In the genomic region with DNA sequence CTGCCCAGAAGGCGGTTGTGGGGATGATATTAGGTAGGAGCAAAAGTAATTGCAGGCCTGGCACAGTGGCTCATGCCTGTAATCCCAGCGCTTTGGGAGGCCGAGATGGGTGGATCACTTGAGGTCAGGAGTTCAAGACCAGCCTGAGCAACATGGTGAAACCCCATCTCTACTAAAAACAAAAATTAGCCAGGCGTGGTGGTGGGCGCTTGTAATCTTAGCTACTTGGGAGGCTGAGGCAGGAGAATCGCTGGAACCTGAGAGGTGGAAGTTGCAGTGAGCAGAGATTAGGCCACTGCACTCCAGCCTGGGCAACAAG, we compare ENCODE assay signal across 11 cellular contexts. TPM values are rescaled to one million over a fixed set of nuclear protein-coding genes. Genes with fewer than 3 reads are reported as not detected.
DNase-seq lines count a peak whose midpoint lies in the region; ATAC-seq and TF ChIP-seq lines count a peak whose summit lies in the region.
"Not testable (repeated sequence)": the region's sequence is repeated elsewhere in the genome, so short reads cannot be mapped to it uniquely, and the experiment has no call there.
"Had no signal": no experiment of that assay in that cellular context is flagged by ENCODE, and none has a peak within 500 bp of the region (broad histone marks: within the 10 kb centered on the region; RNA-seq: fewer than 3 reads in every experiment).

No MANE protein-coding gene starts in this region.

- not testable (repeated sequence) for TF ChIP-seq CTCF in activated B cell treated with CpG ODN at 0.5 μM for 24 hours (IDR thresholded peaks at IDR 0.05); right lobe of liver (IDR thresholded peaks at IDR 0.05); prostate gland (IDR thresholded peaks at IDR 0.05); thyroid gland (IDR thresholded peaks at IDR 0.05)

- POLR2A ChIA-PET in activated B cell treated with CpG ODN at 0.5 μM for 24 hours (lab: Charles Lee), result interaction anchor here (0.6 to 1.2 kb wide), 2 partner anchors 19 to 153 kb away, joined by 3 to 4 read pairs; no protein-coding TSS in a partner anchor

- H3K27me3 Mint-ChIP-seq in activated B cell treated with CpG ODN at 0.5 μM for 24 hours, result not testable (repeated sequence)

- not testable (repeated sequence) for TF ChIP-seq POLR2A in right lobe of liver (IDR thresholded peaks at IDR 0.05); prostate gland (IDR thresholded peaks at IDR 0.05); thyroid gland (IDR thresholded peaks at IDR 0.05)

- H3K9me3 ChIP-seq in BLaER1; KOPT-K1 (ENCODE audit: insufficient read depth, low read length, poor library complexity, severe bottlenecking); adipocyte (ENCODE audit: control insufficient read depth, low read length); right lobe of liver; prostate gland; thyroid gland: not testable (repeated sequence)

- not testable (repeated sequence) for H3K36me3 Mint-ChIP-seq in activated B cell treated with CpG ODN at 0.5 μM for 24 hours (ENCODE audit: low read depth)

- not testable (repeated sequence) for ATAC-seq in activated B cell treated with CpG ODN at 0.5 μM for 24 hours (ENCODE audit: low read depth); right lobe of liver

- 57% methylated on average over 4 of the region's 6 CpGs for WGBS in right lobe of liver (ENCODE audit: insufficient coverage, low coverage, low lambda C conversion rate, missing lambda C conversion rate)
- WGBS in prostate gland, result 70% methylated on average over 6 of the region's 6 CpGs
- 76 to 81% methylated on average over 6 of the region's 6 CpGs for WGBS in thyroid gland, 2 donors

- H3K4me3 Mint-ChIP-seq in activated B cell treated with CpG ODN at 0.5 μM for 24 hours, result peak overlapping the region; percentile 53

- H4K20me1 ChIP-seq in BLaER1, result not testable (repeated sequence)

- not testable (repeated sequence) for H3K27me3 ChIP-seq in BLaER1; adipocyte (replicated peaks; ENCODE audit: control insufficient read depth, insufficient read depth, low read length); right lobe of liver; prostate gland (replicated peaks; ENCODE audit: insufficient read depth); thyroid gland

- H3K4me3 ChIP-seq in BLaER1 (peak overlapping the region; percentile 68; the same call in 1 of the 2 replicates), adipocyte (ENCODE audit: low read length) (peak overlapping the region; percentile 82), prostate gland (peak overlapping the region in 1 of 2 donors; percentile 31), thyroid gland (replicated peaks in 1 of 3) (peak overlapping the region in 1 of 3 donors; percentile 35)
- H3K4me3 ChIP-seq in right lobe of liver, result not testable (repeated sequence)

- peak overlapping the region; percentile 99 for H3K4me2 ChIP-seq in BLaER1

- peaks cover 15% of the 10 kb centered on the region for H3K4me1 Mint-ChIP-seq in activated B cell treated with CpG ODN at 0.5 μM for 24 hours

- not testable (repeated sequence) for DNase-seq in activated B cell treated with CpG ODN at 0.5 μM for 24 hours; adipocyte (ENCODE audit: low read depth); epithelial cell of prostate (ENCODE audit: low read depth, low spot score); right lobe of liver; prostate gland (ENCODE audit: low spot score); thyroid gland

- H3K4me1 ChIP-seq in BLaER1 (peaks cover 76% of the 10 kb centered on the region), adipocyte (ENCODE audit: control insufficient read depth, insufficient read depth, low read length) (peaks cover 30% of the 10 kb centered on the region), thyroid gland (peaks cover 11 to 28% of the 10 kb centered on the region in 2 donors)
- H3K4me1 ChIP-seq in right lobe of liver; prostate gland (replicated peaks): not testable (repeated sequence)

- H3K27ac Mint-ChIP-seq in activated B cell treated with CpG ODN at 0.5 μM for 24 hours, result not testable (repeated sequence)

- intact Hi-C loops in activated B cell treated with CpG ODN at 0.5 μM for 24 hours (cut with micrococcal nuclease); right lobe of liver (cut with DNase I); prostate gland (cut with DNase I); thyroid gland (cut with DNase I): not testable (repeated sequence)

- H3K27ac ChIP-seq in BLaER1 (peak overlapping the region; percentile 90), KOPT-K1 (ENCODE audit: low read depth, low read length, poor library complexity, severe bottlenecking) (peak overlapping the region; percentile 73), epithelial cell of prostate (peak overlapping the region; percentile 94), right lobe of liver (peak overlapping the region; percentile 56 to 85 (median 76)), prostate gland (peak overlapping the region; percentile 81 to 84), thyroid gland (peak overlapping the region in 2 of 3 donors; percentile 93)

- H3K9ac ChIP-seq in BLaER1, result not testable (repeated sequence)
- H3K9ac ChIP-seq in adipocyte (ENCODE audit: low read length), result peak overlapping the region; percentile 86

- not testable (repeated sequence) for H3K36me3 ChIP-seq in BLaER1; adipocyte (ENCODE audit: control insufficient read depth, insufficient read depth, low read length, severe bottlenecking); right lobe of liver; prostate gland; thyroid gland
- H3K36me3 ChIP-seq in KOPT-K1 (ENCODE audit: insufficient read depth, low read length), result peaks cover 14% of the 10 kb centered on the region; the same call in 1 of the 2 replicates

- H3K9me3 Mint-ChIP-seq in activated B cell treated with CpG ODN at 0.5 μM for 24 hours, result not testable (repeated sequence)

- CTCF ChIA-PET in activated B cell treated with CpG ODN at 0.5 μM for 24 hours (lab: Charles Lee), result not testable (repeated sequence)

RNA-seq across cellular contexts. Expression of a gene that starts 0.3 kb away (rescaled TPM):
- total RNA-seq in activated B cell treated with CpG ODN at 0.5 μM for 24 hours, result 0.91 and 1.1 TPM in 2 replicates
- 10 to 100 TPM in 2 of 6 experiments, 1 to 10 TPM in 4; 4.9 to 11.3 (median 7.0) TPM for total RNA-seq in right lobe of liver
- 10 to 100 TPM; 33.8 to 59.1 TPM for total RNA-seq in prostate gland
- 10 to 100 TPM; 28.4 to 59.9 (median 38.6) TPM for total RNA-seq in thyroid gland
- total RNA-seq: progenitor cell of endocrine pancreas had no signal

RNA-seq across cellular contexts. Expression of a gene that starts 12.0 kb away (rescaled TPM):
- total RNA-seq in activated B cell treated with CpG ODN at 0.5 μM for 24 hours, result not detected in 2 replicates
- not detected for total RNA-seq in right lobe of liver
- not detected for total RNA-seq in prostate gland
- not detected for total RNA-seq in thyroid gland
- total RNA-seq: bronchial epithelial cell, H7, progenitor cell of endocrine pancreas had no signal

RNA-seq across cellular contexts. Expression of a gene that starts 20.3 kb away (rescaled TPM):
- total RNA-seq in activated B cell treated with CpG ODN at 0.5 μM for 24 hours, result not detected in 2 replicates
- total RNA-seq in right lobe of liver, result 1 to 10 TPM; 1.2 to 5.1 (median 2.3) TPM
- total RNA-seq in prostate gland, result 1 to 10 TPM; 5.3 to 6.7 TPM
- total RNA-seq in thyroid gland, result 10 to 100 TPM; 26.7 to 46.2 (median 31.4) TPM
- total RNA-seq: bronchial epithelial cell, progenitor cell of endocrine pancreas had no signal

RNA-seq across cellular contexts. Expression of a gene that starts 43.5 kb away (rescaled TPM):
- total RNA-seq in activated B cell treated with CpG ODN at 0.5 μM for 24 hours, result 9.1 and 9.6 TPM in 2 replicates
- total RNA-seq in right lobe of liver, result 1 to 10 TPM in 2 of 6 experiments, under 1 TPM in 4; 0.37 to 2.9 (median 0.75) TPM
- total RNA-seq in prostate gland, result 10 to 100 TPM in 1 of 2 donors, 1 to 10 TPM in 1; 7.3 to 11.5 TPM
- total RNA-seq in thyroid gland, result 10 to 100 TPM in 3 of 4 donors, 1 to 10 TPM in 1; 7.9 to 21.0 (median 12.7) TPM
